Comparison of ENCODE assay signal across 1 cellular context in genomic region chr18:30568333-30568732, GRCh38.
TF ChIP-seq lines count a peak whose summit lies in the region.

No MANE protein-coding gene starts in this region.

TF ChIP-seq in K562, 482 proteins besides CTCF, POLR2A, EP300 and RAD21 (continued from another document and continues in another):
- TF ChIP-seq, protein P1, sequence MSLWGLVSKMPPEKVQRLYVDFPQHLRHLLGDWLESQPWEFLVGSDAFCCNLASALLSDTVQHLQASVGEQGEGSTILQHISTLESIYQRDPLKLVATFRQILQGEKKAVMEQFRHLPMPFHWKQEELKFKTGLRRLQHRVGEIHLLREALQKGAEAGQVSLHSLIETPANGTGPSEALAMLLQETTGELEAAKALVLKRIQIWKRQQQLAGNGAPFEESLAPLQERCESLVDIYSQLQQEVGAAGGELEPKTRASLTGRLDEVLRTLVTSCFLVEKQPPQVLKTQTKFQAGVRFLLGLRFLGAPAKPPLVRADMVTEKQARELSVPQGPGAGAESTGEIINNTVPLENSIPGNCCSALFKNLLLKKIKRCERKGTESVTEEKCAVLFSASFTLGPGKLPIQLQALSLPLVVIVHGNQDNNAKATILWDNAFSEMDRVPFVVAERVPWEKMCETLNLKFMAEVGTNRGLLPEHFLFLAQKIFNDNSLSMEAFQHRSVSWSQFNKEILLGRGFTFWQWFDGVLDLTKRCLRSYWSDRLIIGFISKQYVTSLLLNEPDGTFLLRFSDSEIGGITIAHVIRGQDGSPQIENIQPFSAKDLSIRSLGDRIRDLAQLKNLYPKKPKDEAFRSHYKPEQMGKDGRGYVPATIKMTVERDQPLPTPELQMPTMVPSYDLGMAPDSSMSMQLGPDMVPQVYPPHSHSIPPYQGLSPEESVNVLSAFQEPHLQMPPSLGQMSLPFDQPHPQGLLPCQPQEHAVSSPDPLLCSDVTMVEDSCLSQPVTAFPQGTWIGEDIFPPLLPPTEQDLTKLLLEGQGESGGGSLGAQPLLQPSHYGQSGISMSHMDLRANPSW (CRISPR knock-in tag; IDR thresholded peaks at IDR 0.05), result no peak
- TF ChIP-seq CCAR2 (IDR thresholded peaks at IDR 0.05; ENCODE audit: low read depth, low read length) (no peak), PATZ1 (CRISPR knock-in tag; IDR thresholded peaks at IDR 0.05; ENCODE audit: borderline replicate concordance) (no peak), DDX20 (tag; IDR thresholded peaks at IDR 0.05; ENCODE audit: low read depth) (no peak), CGGBP1 (CRISPR knock-in tag; IDR thresholded peaks at IDR 0.05) (no peak), ZBTB34 (CRISPR knock-in tag; IDR thresholded peaks at IDR 0.05) (no peak), PURB (CRISPR knock-in tag; IDR thresholded peaks at IDR 0.05; ENCODE audit: low read depth) (no peak), FOXJ2 (tag; IDR thresholded peaks at IDR 0.05) (0 out of 2 replicates have a peak, but pooled peaks have one; percentile 53), TEAD1 (CRISPR knock-in tag; IDR thresholded peaks at IDR 0.05) (no peak), ZBTB8A (IDR thresholded peaks at IDR 0.05; ENCODE audit: partially characterized antibody) (no peak), MECOM (CRISPR knock-in tag; IDR thresholded peaks at IDR 0.05) (no peak), TGIF2 (CRISPR knock-in tag; IDR thresholded peaks at IDR 0.05) (no peak), POLR2AphosphoS2 (IDR thresholded peaks at IDR 0.05; ENCODE audit: low read length) (no peak), ZNF197 (CRISPR knock-in tag; IDR thresholded peaks at IDR 0.05; ENCODE audit: low read depth) (no peak), POLR2AphosphoS5 (IDR thresholded peaks at IDR 0.05; ENCODE audit: control insufficient read depth, insufficient read depth, low read depth, low read length) (peak; percentile 70; the same call in 1 of the 2 replicates), MCM5 (IDR thresholded peaks at IDR 0.05; ENCODE audit: low read depth) (no peak), AFF1 (IDR thresholded peaks at IDR 0.05; ENCODE audit: low read depth in 1 of 2, partially characterized antibody in 2 of 2) (no peak), CEBPB (tag; IDR thresholded peaks at IDR 0.05) (0 out of 2 replicates have a peak, but pooled peaks have one; percentile 36), SAFB (IDR thresholded peaks at IDR 0.05; ENCODE audit: borderline replicate concordance, low read depth, low read length) (no peak), RBM34 (IDR thresholded peaks at IDR 0.05; ENCODE audit: borderline replicate concordance, insufficient read depth, low read length) (no peak), ZBTB1 (CRISPR knock-in tag; IDR thresholded peaks at IDR 0.05; ENCODE audit: borderline replicate concordance, low read depth) (no peak), FOXA3 (CRISPR knock-in tag; conservative IDR thresholded peaks at IDR 0.05 in 1 of 2, IDR thresholded peaks at IDR 0.05 in 1 of 2) (no peak), ZBTB43 (CRISPR knock-in tag; IDR thresholded peaks at IDR 0.05) (no peak), BRD9 (IDR thresholded peaks at IDR 0.05; ENCODE audit: low read depth, partially characterized antibody) (no peak), ZNF232 (CRISPR knock-in tag; IDR thresholded peaks at IDR 0.05) (no peak), CC2D1A (IDR thresholded peaks at IDR 0.05) (0 out of 2 replicates have a peak, but pooled peaks have one; percentile 16), KAT2B (IDR thresholded peaks at IDR 0.05; ENCODE audit: low read depth, low read length) (no peak), ZNF583 (CRISPR knock-in tag; IDR thresholded peaks at IDR 0.05) (no peak), RHOXF2B (CRISPR knock-in tag; conservative IDR thresholded peaks at IDR 0.05) (no peak), ZNF282 (CRISPR knock-in tag; IDR thresholded peaks at IDR 0.05) (no peak), ZNF76 (CRISPR knock-in tag; IDR thresholded peaks at IDR 0.05; ENCODE audit: borderline replicate concordance) (no peak), TOE1 (IDR thresholded peaks at IDR 0.05; ENCODE audit: borderline replicate concordance) (no peak), TOE1 (CRISPR knock-in tag; IDR thresholded peaks at IDR 0.05; ENCODE audit: borderline replicate concordance, low read depth) (no peak), CBX1 (IDR thresholded peaks at IDR 0.05; ENCODE audit: low read depth) (no peak), KLF16 (IDR thresholded peaks at IDR 0.05) (peak; percentile 51; the same call in 1 of the 2 replicates), E4F1 (CRISPR knock-in tag; IDR thresholded peaks at IDR 0.05; ENCODE audit: borderline replicate concordance) (no peak), ZNF311 (CRISPR knock-in tag; IDR thresholded peaks at IDR 0.05) (no peak), MCM2 (IDR thresholded peaks at IDR 0.05; ENCODE audit: low read depth) (no peak), CBFA2T2 (conservative IDR thresholded peaks at IDR 0.05) (peak; percentile 70), ZC3H8 (IDR thresholded peaks at IDR 0.05) (no peak), NCOA2 (IDR thresholded peaks at IDR 0.05; ENCODE audit: partially characterized antibody in 2 of 2) (no peak), NR2C1 (IDR thresholded peaks at IDR 0.05) (peak; percentile 56), NR2C1 (tag; IDR thresholded peaks at IDR 0.05) (peak; percentile 63; the same call in 1 of the 2 replicates), SP1 (CRISPR knock-in tag; IDR thresholded peaks at IDR 0.05) (no peak), ZNF695 (CRISPR knock-in tag; IDR thresholded peaks at IDR 0.05) (no peak), ZC3H11A (IDR thresholded peaks at IDR 0.05; ENCODE audit: low read depth, low read length) (no peak), PTTG1 (tag; IDR thresholded peaks at IDR 0.05; ENCODE audit: low read depth) (no peak), TEAD2 (tag; IDR thresholded peaks at IDR 0.05) (no peak), SLC30A9 (CRISPR knock-in tag; IDR thresholded peaks at IDR 0.05) (no peak), MTF1 (CRISPR knock-in tag; IDR thresholded peaks at IDR 0.05; ENCODE audit: borderline replicate concordance) (no peak), RBM14 (IDR thresholded peaks at IDR 0.05; ENCODE audit: borderline replicate concordance, insufficient read depth, low read depth, low read length) (no peak)
- TF ChIP-seq, protein P2, sequence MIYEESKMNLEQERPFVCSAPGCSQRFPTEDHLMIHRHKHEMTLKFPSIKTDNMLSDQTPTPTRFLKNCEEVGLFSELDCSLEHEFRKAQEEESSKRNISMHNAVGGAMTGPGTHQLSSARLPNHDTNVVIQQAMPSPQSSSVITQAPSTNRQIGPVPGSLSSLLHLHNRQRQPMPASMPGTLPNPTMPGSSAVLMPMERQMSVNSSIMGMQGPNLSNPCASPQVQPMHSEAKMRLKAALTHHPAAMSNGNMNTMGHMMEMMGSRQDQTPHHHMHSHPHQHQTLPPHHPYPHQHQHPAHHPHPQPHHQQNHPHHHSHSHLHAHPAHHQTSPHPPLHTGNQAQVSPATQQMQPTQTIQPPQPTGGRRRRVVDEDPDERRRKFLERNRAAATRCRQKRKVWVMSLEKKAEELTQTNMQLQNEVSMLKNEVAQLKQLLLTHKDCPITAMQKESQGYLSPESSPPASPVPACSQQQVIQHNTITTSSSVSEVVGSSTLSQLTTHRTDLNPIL (CRISPR knock-in tag; IDR thresholded peaks at IDR 0.05), result no peak
- TF ChIP-seq, protein P3, sequence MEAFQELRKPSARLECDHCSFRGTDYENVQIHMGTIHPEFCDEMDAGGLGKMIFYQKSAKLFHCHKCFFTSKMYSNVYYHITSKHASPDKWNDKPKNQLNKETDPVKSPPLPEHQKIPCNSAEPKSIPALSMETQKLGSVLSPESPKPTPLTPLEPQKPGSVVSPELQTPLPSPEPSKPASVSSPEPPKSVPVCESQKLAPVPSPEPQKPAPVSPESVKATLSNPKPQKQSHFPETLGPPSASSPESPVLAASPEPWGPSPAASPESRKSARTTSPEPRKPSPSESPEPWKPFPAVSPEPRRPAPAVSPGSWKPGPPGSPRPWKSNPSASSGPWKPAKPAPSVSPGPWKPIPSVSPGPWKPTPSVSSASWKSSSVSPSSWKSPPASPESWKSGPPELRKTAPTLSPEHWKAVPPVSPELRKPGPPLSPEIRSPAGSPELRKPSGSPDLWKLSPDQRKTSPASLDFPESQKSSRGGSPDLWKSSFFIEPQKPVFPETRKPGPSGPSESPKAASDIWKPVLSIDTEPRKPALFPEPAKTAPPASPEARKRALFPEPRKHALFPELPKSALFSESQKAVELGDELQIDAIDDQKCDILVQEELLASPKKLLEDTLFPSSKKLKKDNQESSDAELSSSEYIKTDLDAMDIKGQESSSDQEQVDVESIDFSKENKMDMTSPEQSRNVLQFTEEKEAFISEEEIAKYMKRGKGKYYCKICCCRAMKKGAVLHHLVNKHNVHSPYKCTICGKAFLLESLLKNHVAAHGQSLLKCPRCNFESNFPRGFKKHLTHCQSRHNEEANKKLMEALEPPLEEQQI (IDR thresholded peaks at IDR 0.05), result peak; percentile 70; the same call in 1 of the 2 replicates
